ENCODE assay signal across 28 cellular contexts in the genomic region with DNA sequence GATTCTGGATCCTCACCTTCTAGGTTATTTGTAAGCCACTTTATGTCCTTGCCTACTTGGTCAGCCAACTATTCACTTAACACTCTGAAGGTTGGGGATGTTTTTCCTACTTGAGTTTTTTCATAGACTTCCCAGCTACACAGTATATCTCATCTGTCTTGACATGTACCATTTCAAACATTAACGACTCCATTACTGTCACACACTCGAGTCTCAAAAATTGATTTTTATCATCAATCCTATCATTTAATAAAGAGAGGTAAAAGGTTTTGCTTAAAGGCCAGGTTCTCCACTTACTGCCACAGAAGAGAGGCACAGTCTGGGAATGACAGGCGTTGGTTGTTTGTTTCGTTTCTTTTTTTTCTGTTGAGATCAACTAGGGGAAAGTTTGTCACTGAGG.
"Had no signal": no experiment of that assay in that cellular context is flagged by ENCODE, and none has a peak within 500 bp of the region (broad histone marks: within the 10 kb centered on the region; RNA-seq: fewer than 3 reads in every experiment).

No MANE protein-coding gene starts in this region.

- ATAC-seq: activated CD4-positive, CD25-positive, alpha-beta regulatory T cell treated with anti-CD3 and anti-CD28 coated beads, Interleukin-2, amount 50 U/mL, for 24 hours; activated CD8-positive, alpha-beta T cell treated with anti-CD3 and anti-CD28 coated beads for 36 hours; activated naive CD8-positive, alpha-beta T cell treated with anti-CD3 and anti-CD28 coated beads, Interleukin-2, amount 50 U/mL, for 24 hours; activated T-cell treated with anti-CD3 and anti-CD28 coated beads, Interleukin-2, amount 50 U/mL, for 4 hours; activated T-helper 17 cell treated with anti-CD3 and anti-CD28 coated beads, Interleukin-2, amount 50 U/mL, for 72 hours; esophagus mucosa; heart left ventricle; T-cell had no signal

- H3K27ac ChIP-seq: adrenal gland, ascending aorta, brain microvascular endothelial cell, colonic mucosa, heart left ventricle, WERI-Rb-1 had no signal

- DNase-seq: activated B cell treated with CpG ODN at 0.5 μM for 24 hours; activated CD4-positive, alpha-beta T cell treated with anti-CD3 and anti-CD28 coated beads for 48 hours; activated CD4-positive, alpha-beta T cell treated with anti-CD3 and anti-CD28 coated beads, Interleukin-2, amount 50 U/mL, for 1 hour; activated CD4-positive, alpha-beta T cell treated with anti-CD3 and anti-CD28 coated beads, Interleukin-2, amount 50 U/mL, for 48 hours; activated CD8-positive, alpha-beta memory T cell treated with anti-CD3 and anti-CD28 coated beads for 24 hours; activated CD8-positive, alpha-beta T cell treated with anti-CD3 and anti-CD28 coated beads for 36 hours; activated effector memory CD4-positive, alpha-beta T cell treated with Interleukin-2 at 50 U/mL for 16 hours; activated gamma-delta T cell treated with Interleukin-2 at 50 U/mL for 16 hours; activated naive CD4-positive, alpha-beta T cell treated with anti-CD3 and anti-CD28 coated beads for 36 hours; activated naive CD8-positive, alpha-beta T cell treated with anti-CD3 and anti-CD28 coated beads for 36 hours; activated naive CD8-positive, alpha-beta T cell treated with anti-CD3 and anti-CD28 coated beads, Interleukin-2, amount 50 U/mL, for 24 hours; activated T-cell treated with anti-CD3 and anti-CD28 coated beads, Interleukin-2, amount 50 U/mL, for 4 hours; adrenal gland; amygdala; brain microvascular endothelial cell; colonic mucosa; effector memory CD4-positive, alpha-beta T cell; endodermal cell; foreskin fibroblast; glutamatergic neuron; heart left ventricle; T-cell; T1000; WERI-Rb-1 had no signal
